In the genomic region with DNA sequence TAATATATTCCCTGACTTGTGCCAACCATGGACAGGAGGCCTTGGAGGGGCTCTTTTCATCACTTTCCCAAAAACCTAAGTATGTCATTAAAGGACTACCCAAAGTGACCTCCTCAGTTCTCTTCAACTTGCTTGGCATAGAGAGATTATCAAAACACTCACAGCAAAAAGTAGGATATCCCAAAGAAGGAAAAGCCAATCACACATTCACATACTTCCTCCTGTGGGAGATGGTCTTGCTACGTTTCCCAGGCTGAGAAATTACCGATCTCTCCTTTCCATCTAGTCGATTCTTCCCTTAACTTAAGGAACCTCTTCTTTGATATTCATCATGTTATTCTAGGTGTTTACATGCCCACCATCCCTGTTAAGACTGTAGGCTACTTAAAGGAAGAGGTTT, we compare ENCODE assay signal across 2 cellular contexts.
A peak's percentile ranks its signal among the peaks of the same experiment; 100 is the strongest.
TF ChIP-seq lines count a peak whose summit lies in the region.

No MANE protein-coding gene starts in this region.

TF ChIP-seq in GM23338, 12 proteins besides CTCF, POLR2A, EP300 and RAD21 (continues in another document):
- TF ChIP-seq EZH2phosphoT487 (IDR thresholded peaks at IDR 0.05; ENCODE audit: unreplicated experiment) = no peak
- no peak for TF ChIP-seq CREB1 (CRISPR knock-in tag; IDR thresholded peaks at IDR 0.05; ENCODE audit: low read depth)
- no peak for TF ChIP-seq STAT1 (IDR thresholded peaks at IDR 0.05; ENCODE audit: unreplicated experiment)
- no peak for TF ChIP-seq JUNB (IDR thresholded peaks at IDR 0.05; ENCODE audit: unreplicated experiment)
- TF ChIP-seq ZNF331 (CRISPR knock-in tag; IDR thresholded peaks at IDR 0.05; ENCODE audit: low read depth) = no peak
- no peak for TF ChIP-seq ZNF462 (CRISPR knock-in tag; IDR thresholded peaks at IDR 0.05)
- no peak for TF ChIP-seq POLR2AphosphoS5 (IDR thresholded peaks at IDR 0.05; ENCODE audit: low read depth)
- no peak for TF ChIP-seq ETS1 (IDR thresholded peaks at IDR 0.05)
- TF ChIP-seq NANOG (IDR thresholded peaks at IDR 0.05; ENCODE audit: borderline replicate concordance) = no peak
- no peak for TF ChIP-seq REST (IDR thresholded peaks at IDR 0.05; ENCODE audit: unreplicated experiment)

TF ChIP-seq in H1, 55 proteins besides CTCF, POLR2A, EP300 and RAD21:
- TF ChIP-seq TAF7 (optimal IDR thresholded peaks at IDR 0.05; ENCODE audit: borderline replicate concordance, low read depth, low read length) (no peak), ATF3 (IDR thresholded peaks at IDR 0.05; ENCODE audit: insufficient read depth, low read depth, low read length) (no peak), POLR2AphosphoS5 (IDR thresholded peaks at IDR 0.05; ENCODE audit: low read depth, low read length) (0 out of 2 replicates have a peak, but pooled peaks have one; percentile 79), GABPA (IDR thresholded peaks at IDR 0.05; ENCODE audit: borderline replicate concordance, insufficient read depth, low read length) (no peak), YY1 (IDR thresholded peaks at IDR 0.05; ENCODE audit: low read depth, low read length) (no peak)
